Comparison of ENCODE assay signal across 8 cellular contexts in genomic region chr17:2213291-2213960, GRCh38.
DNase-seq lines count a peak whose midpoint lies in the region; ATAC-seq, FAIRE-seq and TF ChIP-seq lines count a peak whose summit lies in the region.

No MANE protein-coding gene starts in this region.

- no peak for ATAC-seq in activated T-cell treated with anti-CD3 and anti-CD28 coated beads, Interleukin-2, amount 50 U/mL, for 72 hours (replicated peaks in 1 of 2)
- ATAC-seq in upper lobe of left lung (ENCODE audit: low FRiP score in 2 of 2) (no peak), HG03159 (IDR thresholded peaks at IDR 0.05; ENCODE audit: unreplicated experiment) (no peak)

- H3K27me3 ChIP-seq in muscle layer of colon (ENCODE audit: control insufficient read depth in 1 of 2, insufficient read depth in 2 of 2, low read length in 2 of 2) = no peaks in the 10 kb centered on the region
- no peaks in the 10 kb centered on the region for H3K27me3 ChIP-seq in upper lobe of left lung

- H3K36me3 Mint-ChIP-seq in activated T-cell treated with anti-CD3 and anti-CD28 coated beads, Interleukin-2, amount 50 U/mL, for 72 hours (ENCODE audit: insufficient read depth in 2 of 2) = peaks cover 3 to 7% of the 10 kb centered on the region in 2 donors

- no peak for TF ChIP-seq CTCF in coronary artery (IDR thresholded peaks at IDR 0.05)
- TF ChIP-seq CTCF in upper lobe of left lung (IDR thresholded peaks at IDR 0.05) = no peak

- no peak overlapping the region for H3K4me3 ChIP-seq in coronary artery
- peak overlapping the region in 1 of 2 donors; percentile 15 for H3K4me3 ChIP-seq in muscle layer of colon (ENCODE audit: low read depth in 1 of 2, low read length in 2 of 2)
- no peak overlapping the region for H3K4me3 ChIP-seq in upper lobe of left lung

- no peaks in the 10 kb centered on the region for H3K27me3 Mint-ChIP-seq in activated T-cell treated with anti-CD3 and anti-CD28 coated beads, Interleukin-2, amount 50 U/mL, for 72 hours (ENCODE audit: low read depth)

- H3K36me3 ChIP-seq in muscle layer of colon (ENCODE audit: insufficient read depth, low read length) (peaks cover under 1% of the 10 kb centered on the region), upper lobe of left lung (no peaks in the 10 kb centered on the region)

- TF ChIP-seq EP300 in upper lobe of left lung (IDR thresholded peaks at IDR 0.05) = no peak

- FAIRE-seq in GM19239 (lab: Jason Lieb, UNC) = no peak

- H3K4me3 Mint-ChIP-seq in activated T-cell treated with anti-CD3 and anti-CD28 coated beads, Interleukin-2, amount 50 U/mL, for 72 hours = peak overlapping the region; percentile 82 to 88

- peak overlapping the region; percentile 81 to 88 for H3K27ac ChIP-seq in coronary artery
- peak overlapping the region; percentile 83 for H3K27ac ChIP-seq in muscle layer of colon (ENCODE audit: low read depth, low read length)
- peak overlapping the region; percentile 60 to 85 (median 78) for H3K27ac ChIP-seq in upper lobe of left lung

- H3K27ac Mint-ChIP-seq in activated T-cell treated with anti-CD3 and anti-CD28 coated beads, Interleukin-2, amount 50 U/mL, for 72 hours = peak overlapping the region; percentile 94

- peak overlapping the region; percentile 31 for H3K9ac ChIP-seq in muscle layer of colon (ENCODE audit: low read length)

- no peaks in the 10 kb centered on the region for H3K9me3 ChIP-seq in muscle layer of colon (ENCODE audit: low read length)
- no peaks in the 10 kb centered on the region for H3K9me3 ChIP-seq in upper lobe of left lung

- H3K4me1 Mint-ChIP-seq in activated T-cell treated with anti-CD3 and anti-CD28 coated beads, Interleukin-2, amount 50 U/mL, for 72 hours (ENCODE audit: low read depth) = peaks cover 56% of the 10 kb centered on the region

- no peaks in the 10 kb centered on the region for H3K9me3 Mint-ChIP-seq in activated T-cell treated with anti-CD3 and anti-CD28 coated beads, Interleukin-2, amount 50 U/mL, for 72 hours

- WGBS in upper lobe of left lung, 2 donors = 42 to 64% methylated on average over 11 of the region's 11 CpGs

- H3K4me1 ChIP-seq in muscle layer of colon (ENCODE audit: insufficient read depth, low read length) = peaks cover 61% of the 10 kb centered on the region
- peaks cover 37 to 45% (median 40%) of the 10 kb centered on the region in 4 donors for H3K4me1 ChIP-seq in upper lobe of left lung

- DNase-seq in activated T-cell treated with anti-CD3 and anti-CD28 coated beads, Interleukin-2, amount 50 U/mL, for 72 hours = no peak
- no peak for DNase-seq in activated T-cell treated with anti-CD3 and anti-CD28 coated beads, Interleukin-2, amount 50 U/mL, for 48 hours
- no peak for DNase-seq in coronary artery (ENCODE audit: low spot score)
- no peak for DNase-seq in upper lobe of left lung
- DNase-seq in GM19239 (ENCODE audit: insufficient read length, low spot score) = no peak
- no peak for DNase-seq in HuH-7.5 (ENCODE audit: low spot score)

- no peak for TF ChIP-seq POLR2A in upper lobe of left lung (IDR thresholded peaks at IDR 0.05)
